In genomic region chr16:74297296-74297665, GRCh38 we compare ENCODE assay signal across 8 cellular contexts. TPM values are rescaled to one million over a fixed set of nuclear protein-coding genes. Genes with fewer than 3 reads are reported as not detected.
DNase-seq lines count a peak whose midpoint lies in the region; ATAC-seq and TF ChIP-seq lines count a peak whose summit lies in the region.

No MANE protein-coding gene starts in this region.

- no peak for TF ChIP-seq CTCF in RWPE1 (conservative IDR thresholded peaks at IDR 0.05; ENCODE audit: low read depth)

- CTCF ChIA-PET in RWPE1 (lab: Yijun Ruan, JAX), result interaction anchor here (0.5 to 0.6 kb wide), 3 partner anchors 270 to 562 kb away, joined by 3 to 5 read pairs (median 3); no protein-coding TSS in a partner anchor

- ATAC-seq in HG02571 (IDR thresholded peaks at IDR 0.05; ENCODE audit: unreplicated experiment) (peak; percentile 42), HG03196 (IDR thresholded peaks at IDR 0.05; ENCODE audit: unreplicated experiment) (no peak), GM18517 (IDR thresholded peaks at IDR 0.05; ENCODE audit: unreplicated experiment) (no peak)

- in situ Hi-C loops in G401 (cut with HindIII; ENCODE audit: low sequenced_read_pairs), result no loop called here

- POLR2A ChIA-PET in RWPE1 (lab: Yijun Ruan, JAX; ENCODE audit: low non-redundant PET), result interaction anchor here (0.6 kb wide), 1 partner anchor 68 kb away, joined by 3 read pairs; no protein-coding TSS in a partner anchor

- DNase-seq in G401 (ENCODE audit: low spot score) (peak; percentile 21), RWPE1 (ENCODE audit: low spot score) (peak; percentile 36), astrocyte of the hippocampus (ENCODE audit: low read depth, low spot score) (peak; percentile 40), iris pigment epithelial cell (ENCODE audit: low read depth) (peak; percentile 43)
- peak; percentile 26 to 31 for DNase-seq in stimulated activated CD4-positive, alpha-beta T cell treated with anti-CD3 and anti-CD28 coated beads, Interleukin-2, amount 100 ng/mL, for 48 hours

- peak overlapping the region; percentile 90 for H3K27ac ChIP-seq in RWPE1

RNA-seq across cellular contexts. Expression of gene PSMD7, which starts 0.7 kb away (rescaled TPM):
- 70.9 and 92.1 TPM in 2 replicates for total RNA-seq in G401 (2014; rRNA removed; shearing (Covaris generic))
